9 cellular contexts compared by ENCODE assay signal in genomic region chr7:65722361-65722792, GRCh38.
DNase-seq lines count a peak whose midpoint lies in the region; ATAC-seq and TF ChIP-seq lines count a peak whose summit lies in the region.
"Had no signal": no experiment of that assay in that cellular context is flagged by ENCODE, and none has a peak within 500 bp of the region (broad histone marks: within the 10 kb centered on the region; RNA-seq: fewer than 3 reads in every experiment).

No MANE protein-coding gene starts in this region.

- H3K27ac ChIP-seq in CD4-positive, alpha-beta memory T cell (ENCODE audit: low read depth, low read length), result no peak overlapping the region
- H3K27ac ChIP-seq: skin epidermis had no signal

- ATAC-seq in GM21367 (IDR thresholded peaks at IDR 0.05; ENCODE audit: unreplicated experiment) (peak; percentile 49), GM21515 (IDR thresholded peaks at IDR 0.05; ENCODE audit: unreplicated experiment) (no peak)

- peaks cover 2 to 8% of the 10 kb centered on the region in 2 donors for H3K36me3 Mint-ChIP-seq in CD4-positive, alpha-beta memory T cell

- H3K9me3 ChIP-seq in CD4-positive, alpha-beta memory T cell (ENCODE audit: control insufficient read depth in 1 of 2, low read length in 2 of 2), result no peaks in the 10 kb centered on the region

- POLR2A ChIA-PET in CD4-positive, alpha-beta memory T cell (lab: Charles Lee; ENCODE audit: partially characterized antibody), result interaction anchor here (1.0 kb wide), 1 partner anchor 259 kb away, joined by 3 read pairs; no protein-coding TSS in a partner anchor

- in situ Hi-C loops in astrocyte of the cerebellum (cut with HindIII; ENCODE audit: low sequenced_read_pairs), result no loop called here

- peaks cover 0 to 4% (median under 1%) of the 10 kb centered on the region in 4 donors for H3K4me1 Mint-ChIP-seq in CD4-positive, alpha-beta memory T cell

- H3K9me3 Mint-ChIP-seq in CD4-positive, alpha-beta memory T cell, result no peaks in the 10 kb centered on the region

- no peaks in the 10 kb centered on the region for H3K4me1 ChIP-seq in CD4-positive, alpha-beta memory T cell (ENCODE audit: insufficient read depth, low read length)

- H3K27ac Mint-ChIP-seq in CD4-positive, alpha-beta memory T cell, result peak overlapping the region in 5 of 7 donors; percentile 24 to 78 (median 64)

- no peaks in the 10 kb centered on the region for H3K27me3 Mint-ChIP-seq in CD4-positive, alpha-beta memory T cell

- no peak overlapping the region for H3K4me3 ChIP-seq in CD4-positive, alpha-beta memory T cell (ENCODE audit: low read length in 2 of 2)
- H3K4me3 ChIP-seq in NB4 (ENCODE audit: low read depth, low read length), result no peak overlapping the region
- H3K4me3 ChIP-seq in astrocyte of the cerebellum (ENCODE audit: low read depth, low read length), result no peak overlapping the region
- H3K4me3 ChIP-seq: skin epidermis had no signal

- intact Hi-C loops in CD4-positive, alpha-beta memory T cell (cut with micrococcal nuclease), result loop anchor here (1.0 kb wide), 1 partner anchor 118 kb away; no protein-coding TSS in a partner anchor

- peak; percentile 87 for TF ChIP-seq CTCF in NB4 (IDR thresholded peaks at IDR 0.05; ENCODE audit: low read depth, low read length)
- TF ChIP-seq CTCF in astrocyte of the cerebellum (IDR thresholded peaks at IDR 0.05; ENCODE audit: low read depth, low read length, missing control alignments), result peak; percentile 75

- no peak overlapping the region for H3K4me3 Mint-ChIP-seq in CD4-positive, alpha-beta memory T cell

- CTCF ChIA-PET in CD4-positive, alpha-beta memory T cell (lab: Charles Lee; ENCODE audit: partially characterized antibody), result interaction anchor here (0.8 kb wide), 1 partner anchor 236 kb away, joined by 3 read pairs; no protein-coding TSS in a partner anchor

- no peaks in the 10 kb centered on the region for H3K27me3 ChIP-seq in CD4-positive, alpha-beta memory T cell (ENCODE audit: insufficient read depth, low read length)

- H3K36me3 ChIP-seq in CD4-positive, alpha-beta memory T cell (ENCODE audit: insufficient read depth, low read length), result no peaks in the 10 kb centered on the region

- DNase-seq in CD4-positive, alpha-beta memory T cell, result peak; percentile 67 to 71 (median 69)
- DNase-seq in NB4 (ENCODE audit: low read depth), result peak; percentile 55
- DNase-seq in T-helper 22 cell (ENCODE audit: low read depth), result peak; percentile 39
- no peak for DNase-seq in astrocyte of the cerebellum (ENCODE audit: low read depth)
- DNase-seq in iris pigment epithelial cell (ENCODE audit: low read depth), result peak; percentile 12
- DNase-seq in stimulated activated CD4-positive, alpha-beta T cell treated with anti-CD3 and anti-CD28 coated beads, Interleukin-4, amount 100 ng/mL, for 48 hours (ENCODE audit: low read depth in 2 of 2), result peak; percentile 48 to 50

- no peak for TF ChIP-seq POLR2A in NB4 (IDR thresholded peaks at IDR 0.05; ENCODE audit: extremely low read depth, insufficient read length)
